8 cellular contexts compared by ENCODE assay signal in genomic region chr16:57277586-57277985, GRCh38. TPM values are rescaled to one million over a fixed set of nuclear protein-coding genes. Genes with fewer than 3 reads are reported as not detected.
A peak's percentile ranks its signal among the peaks of the same experiment; 100 is the strongest.
DNase-seq lines count a peak whose midpoint lies in the region; ATAC-seq and TF ChIP-seq lines count a peak whose summit lies in the region.

No MANE protein-coding gene starts in this region.

- TF ChIP-seq POLR2A in tibial nerve (IDR thresholded peaks at IDR 0.05), result no peak

- H3K9me3 ChIP-seq in tibial nerve, result no peaks in the 10 kb centered on the region
- H3K9me3 ChIP-seq in right atrium auricular region, result no peaks in the 10 kb centered on the region

- H3K27me3 ChIP-seq in tibial nerve (no peaks in the 10 kb centered on the region), right atrium auricular region (no peaks in the 10 kb centered on the region)

- peak overlapping the region; percentile 48 to 88 (median 73) for H3K27ac ChIP-seq in tibial nerve
- no peak overlapping the region for H3K27ac ChIP-seq in right atrium auricular region

- TF ChIP-seq EP300 in tibial nerve (IDR thresholded peaks at IDR 0.05), result no peak

- 44 to 63% methylated on average over 1 of the region's 1 CpG for WGBS in tibial nerve, 2 donors

- ATAC-seq in esophagus mucosa, result peak; percentile 54

- TF ChIP-seq CTCF in tibial nerve (IDR thresholded peaks at IDR 0.05) (no peak), right atrium auricular region (IDR thresholded peaks at IDR 0.05) (no peak)

- H3K4me3 ChIP-seq in tibial nerve, result no peak overlapping the region
- no peak overlapping the region for H3K4me3 ChIP-seq in right atrium auricular region

- no peaks in the 10 kb centered on the region for H3K36me3 ChIP-seq in tibial nerve
- H3K36me3 ChIP-seq in right atrium auricular region, result no peaks in the 10 kb centered on the region

- H3K4me1 ChIP-seq in tibial nerve (peaks cover 0 to 84% (median 25%) of the 10 kb centered on the region in 4 donors), right atrium auricular region (peaks cover 0 to 13% of the 10 kb centered on the region in 2 donors)

- DNase-seq in A172 (ENCODE audit: low spot score) (peak; percentile 96), HT1080 (ENCODE audit: low read depth) (peak; percentile 98), tibial nerve (ENCODE audit: low spot score in 2 of 2) (no peak), NCI-H187 (lab: John Stamatoyannopoulos, UW) (no peak), right atrium auricular region (ENCODE audit: low spot score) (no peak)
- peak; percentile 44 for DNase-seq in activated CD4-positive, CD25-positive, alpha-beta regulatory T cell treated with anti-CD3 and anti-CD28 coated beads, Interleukin-2, amount 50 U/mL, for 72 hours
- no peak for DNase-seq in NK-92 treated with Interleukin-12 subunit alpha and Interleukin-12 subunit beta, amount 100 ng/mL, for 24 hours (lab: John Stamatoyannopoulos, UW)

RNA-seq across cellular contexts. Expression of gene PLLP, which starts 6.9 kb away (rescaled TPM):
- 0.55 TPM in 1 of 2 replicates, not detected in the other for total RNA-seq in A172 (2014; rRNA removed; shearing (Covaris generic))
- 0.20 and 1.3 TPM in 2 replicates for total RNA-seq in HT1080 (2014; rRNA removed; shearing (Covaris generic))
- polyA plus RNA-seq in HT1080 (2015; cell fraction: cytosol; rRNA removed), result 0.28 and 0.38 TPM in 2 replicates
- 0.18 and 0.35 TPM in 2 replicates for polyA plus RNA-seq in HT1080 (2015; cell fraction: nucleus; rRNA removed)
- 9.3 TPM for total RNA-seq in esophagus mucosa
- total RNA-seq in tibial nerve, result 100 to 1,000 TPM; 162 to 363 (median 321) TPM
- total RNA-seq in right atrium auricular region, result 10 to 100 TPM; 14.4 to 22.4 TPM

RNA-seq across cellular contexts. Expression of gene ARL2BP, which starts 32.5 kb away (rescaled TPM):
- 165 and 172 TPM in 2 replicates for total RNA-seq in A172 (2014; rRNA removed; shearing (Covaris generic))
- 55.3 and 70.5 TPM in 2 replicates for total RNA-seq in HT1080 (2014; rRNA removed; shearing (Covaris generic))
- 56.5 and 57.4 TPM in 2 replicates for polyA plus RNA-seq in HT1080 (2015; cell fraction: cytosol; rRNA removed)
- polyA plus RNA-seq in HT1080 (2015; cell fraction: nucleus; rRNA removed), result 20.0 and 21.6 TPM in 2 replicates
- 43.4 TPM for total RNA-seq in esophagus mucosa
- total RNA-seq in tibial nerve, result 10 to 100 TPM; 54.0 to 63.8 (median 55.5) TPM
- 10 to 100 TPM; 56.4 to 80.4 TPM for total RNA-seq in right atrium auricular region

Comparison
In these comparisons a context has a peak if more than half of its experiments do, and no peak if none do; other contexts are left out.
1. DNase-seq: peak in A172 (single experiment), HT1080 (single experiment) and activated CD4-positive, CD25-positive, alpha-beta regulatory T cell treated with anti-CD3 and anti-CD28 coated beads, Interleukin-2, amount 50 U/mL, for 72 hours (single experiment); none in tibial nerve (0 of 2), NCI-H187 (0 of 2), NK-92 treated with Interleukin-12 subunit alpha and Interleukin-12 subunit beta, amount 100 ng/mL, for 24 hours (single experiment) and right atrium auricular region (single experiment).
2. H3K27ac ChIP-seq: peak in tibial nerve (4 of 4); none in right atrium auricular region (0 of 2).
3. RNA of gene PLLP, which starts 6.9 kb away (total RNA-seq): 162 to 363 TPM in tibial nerve; 14.4 to 22.4 TPM in right atrium auricular region, 9.3 TPM in esophagus mucosa (single experiment), 0.20 to 1.3 TPM in HT1080 and 0.55 TPM in A172; every median in the first group is over 4 times any median in the second.